ENCODE assay signal across 10 cellular contexts in the genomic region with DNA sequence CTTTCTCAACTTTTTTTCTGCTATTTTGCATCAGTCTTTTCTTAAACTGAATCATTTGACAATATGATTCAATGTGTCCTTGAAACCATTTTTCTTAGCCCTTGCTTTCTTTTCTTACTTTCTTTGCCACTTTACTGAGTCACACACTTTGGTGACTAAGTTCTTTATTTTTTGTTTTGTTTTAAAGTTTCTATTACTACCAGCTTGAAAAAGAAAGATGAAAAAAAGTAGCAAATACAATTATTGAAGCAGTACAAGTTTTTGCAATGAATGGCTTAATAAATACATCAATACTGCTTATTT.
A peak's percentile ranks its signal among the peaks of the same experiment; 100 is the strongest.
DNase-seq lines count a peak whose midpoint lies in the region; ATAC-seq and TF ChIP-seq lines count a peak whose summit lies in the region.
"Had no signal": no experiment of that assay in that cellular context is flagged by ENCODE, and none has a peak within 500 bp of the region (broad histone marks: within the 10 kb centered on the region; RNA-seq: fewer than 3 reads in every experiment).

No MANE protein-coding gene starts in this region.

- peak overlapping the region; percentile 78 for H3K27ac ChIP-seq in AG04450 (ENCODE audit: low read depth, low read length)
- H3K27ac ChIP-seq in OCI-LY3 (ENCODE audit: low read length) = peak overlapping the region; percentile 84
- peak overlapping the region; percentile 61 for H3K27ac ChIP-seq in fibroblast of lung (ENCODE audit: insufficient read depth, low read length)

- H3K79me2 ChIP-seq in OCI-LY3 (ENCODE audit: low read length) (peaks cover 25% of the 10 kb centered on the region), fibroblast of lung (ENCODE audit: control insufficient read depth, insufficient read depth, low read length) (no peaks in the 10 kb centered on the region)

- H3K4me3 ChIP-seq in AG04450 (ENCODE audit: low read depth, low read length) (no peak overlapping the region), OCI-LY3 (ENCODE audit: low read length) (peak overlapping the region; percentile 55), fibroblast of lung (replicated peaks in 1 of 4; ENCODE audit: control extremely low read depth in 1 of 4, insufficient read depth in 1 of 4, low read depth in 3 of 4, low read length in 4 of 4) (no peak overlapping the region)

- DNase-seq in AG04450 (ENCODE audit: low read depth, low spot score) (no peak), fibroblast of lung (ENCODE audit: low read depth in 2 of 2) (peak; percentile 33 to 53), GF-D8 (lab: John Stamatoyannopoulos, UW) (no peak), cortex of kidney (lab: John Stamatoyannopoulos, UW) (no peak)
- no peak for DNase-seq in stimulated activated CD4-positive, alpha-beta T cell treated with anti-CD3 and anti-CD28 coated beads, Interleukin-4, amount 100 ng/mL, for 1 hour
- DNase-seq: Caco-2, GOT3 had no signal

- CTCF ChIA-PET in AG04450 (lab: Charles Lee) = interaction anchor here (3.3 kb wide), 1 partner anchor 76 kb away, joined by 11 read pairs; no protein-coding TSS in a partner anchor

- H3K4me2 ChIP-seq in OCI-LY3 (ENCODE audit: low read length) (peak overlapping the region; percentile 80), fibroblast of lung (ENCODE audit: extremely low read depth, insufficient read depth, low read length) (no peak overlapping the region)

- TF ChIP-seq CTCF in AG04450 (IDR thresholded peaks at IDR 0.05; ENCODE audit: low read depth, low read length) (no peak), OCI-LY3 (IDR thresholded peaks at IDR 0.05; ENCODE audit: low read depth, low read length) (no peak), fibroblast of lung (conservative IDR thresholded peaks at IDR 0.05 in 1 of 2, IDR thresholded peaks at IDR 0.05 in 1 of 2; ENCODE audit: low read depth in 1 of 2, low read length in 2 of 2) (no peak)

- peak overlapping the region; percentile 29; the same call in 1 of the 2 replicates for H3K9ac ChIP-seq in OCI-LY3 (ENCODE audit: low read length)
- no peak overlapping the region for H3K9ac ChIP-seq in fibroblast of lung (ENCODE audit: insufficient read depth, low read length)

- H4K20me1 ChIP-seq in OCI-LY3 (ENCODE audit: insufficient read depth, low read length) = peaks cover 37% of the 10 kb centered on the region; the same call in 1 of the 2 replicates
- H4K20me1 ChIP-seq in fibroblast of lung (ENCODE audit: control insufficient read depth, extremely low read depth, insufficient read depth, low read length) = no peaks in the 10 kb centered on the region

- H3K4me1 ChIP-seq in OCI-LY3 (ENCODE audit: low read length) (peaks cover 75% of the 10 kb centered on the region), fibroblast of lung (ENCODE audit: control insufficient read depth, extremely low read depth, insufficient read depth, low read length) (peaks cover 19% of the 10 kb centered on the region)
- H3K4me1 ChIP-seq: Caco-2 had no signal

- H2AFZ ChIP-seq in OCI-LY3 (ENCODE audit: low read depth, low read length) (no peak overlapping the region), fibroblast of lung (ENCODE audit: low read length) (no peak overlapping the region)

- H3K9me3 ChIP-seq in AG04450 (ENCODE audit: control insufficient read depth, insufficient read depth, low read length) (no peaks in the 10 kb centered on the region), OCI-LY3 (ENCODE audit: insufficient read depth, low read length) (no peaks in the 10 kb centered on the region), fibroblast of lung (ENCODE audit: control insufficient read depth, insufficient read depth, low read depth, low read length) (no peaks in the 10 kb centered on the region)
- H3K9me3 ChIP-seq: Caco-2 had no signal

- no peaks in the 10 kb centered on the region for H3K27me3 ChIP-seq in AG04450 (ENCODE audit: control insufficient read depth, insufficient read depth, low read length)
- H3K27me3 ChIP-seq in OCI-LY3 (ENCODE audit: low read depth, low read length) = no peaks in the 10 kb centered on the region
- no peaks in the 10 kb centered on the region for H3K27me3 ChIP-seq in fibroblast of lung (ENCODE audit: control insufficient read depth, insufficient read depth, low read length)

- H3K36me3 ChIP-seq in OCI-LY3 (replicated peaks; ENCODE audit: low read depth, low read length) (peaks cover 42% of the 10 kb centered on the region), fibroblast of lung (ENCODE audit: control insufficient read depth, insufficient read depth, low read length) (no peaks in the 10 kb centered on the region)

- ATAC-seq in GM21423 (IDR thresholded peaks at IDR 0.05; ENCODE audit: unreplicated experiment) (peak; percentile 16), HG03521 (IDR thresholded peaks at IDR 0.05; ENCODE audit: unreplicated experiment) (no peak)

- POLR2A ChIA-PET in AG04450 (lab: Yijun Ruan, JAX) = interaction anchor here (0.6 kb wide), 1 partner anchor 87 kb away, joined by 3 read pairs; no protein-coding TSS in a partner anchor

Comparison
In these comparisons a context has a peak if more than half of its experiments do, and no peak if none do; other contexts are left out.
1. DNase-seq: peak in fibroblast of lung (2 of 2); none in AG04450 (single experiment), GF-D8 (single experiment), cortex of kidney (single experiment) and stimulated activated CD4-positive, alpha-beta T cell treated with anti-CD3 and anti-CD28 coated beads, Interleukin-4, amount 100 ng/mL, for 1 hour (single experiment).
2. Peak in every context shown above with its lines, with median percentiles within 50 percentile points of each other: H3K27ac ChIP-seq.